28 cellular contexts compared by ENCODE assay signal in the genomic region with DNA sequence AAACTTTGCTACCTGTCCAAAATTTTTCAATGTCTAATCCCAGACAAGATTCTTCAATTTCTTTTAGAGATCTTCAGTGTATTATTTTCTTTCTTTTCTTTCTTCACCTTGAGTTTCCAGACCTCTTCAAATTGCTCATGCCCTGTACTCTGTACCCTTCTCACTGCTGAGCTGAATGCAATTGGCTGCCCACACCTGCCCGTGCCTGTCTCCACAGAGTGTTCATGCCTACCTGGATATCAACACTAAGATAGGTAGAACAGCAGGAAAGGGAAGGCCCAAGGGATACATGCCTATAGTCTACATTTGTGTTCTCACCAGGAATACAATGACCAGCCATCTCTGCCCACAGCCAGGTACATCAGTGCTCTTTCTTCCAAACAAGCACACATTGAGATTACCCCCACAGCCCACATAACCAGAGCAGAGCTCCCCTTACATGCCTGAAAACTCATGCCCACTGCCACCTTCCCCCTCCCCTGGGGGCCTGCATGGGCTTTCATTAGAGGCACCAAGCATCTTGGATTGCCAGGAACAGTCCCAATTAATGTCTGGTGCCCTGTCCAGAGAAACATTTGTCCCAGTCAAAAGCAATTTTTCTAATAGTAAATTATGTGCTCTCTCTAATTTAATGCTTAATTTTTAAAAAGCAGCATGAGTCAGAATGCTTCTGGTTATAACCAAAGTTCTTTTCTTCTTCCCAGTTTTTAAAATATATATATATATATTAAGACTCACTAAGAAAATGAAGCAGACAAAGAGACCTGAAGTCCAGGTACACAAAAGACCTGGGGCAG.
"Had no signal": no experiment of that assay in that cellular context is flagged by ENCODE, and none has a peak within 500 bp of the region (broad histone marks: within the 10 kb centered on the region; RNA-seq: fewer than 3 reads in every experiment).

No MANE protein-coding gene starts in this region.

- H3K4me1 ChIP-seq: ascending aorta had no signal

- H3K36me3 ChIP-seq: ascending aorta, cardiac muscle cell had no signal

- ATAC-seq: activated CD8-positive, alpha-beta T cell treated with anti-CD3 and anti-CD28 coated beads for 36 hours; activated naive CD8-positive, alpha-beta T cell treated with anti-CD3 and anti-CD28 coated beads, Interleukin-2, amount 50 U/mL, for 24 hours; activated T-cell treated with anti-CD3 and anti-CD28 coated beads, Interleukin-2, amount 50 U/mL, for 4 hours had no signal

- DNase-seq: activated B cell treated with CpG ODN at 0.5 μM for 24 hours; activated CD4-positive, alpha-beta memory T cell treated with anti-CD3 and anti-CD28 coated beads for 36 hours; activated CD4-positive, alpha-beta T cell treated with anti-CD3 and anti-CD28 coated beads for 4 hours; activated CD4-positive, alpha-beta T cell treated with anti-CD3 and anti-CD28 coated beads, Interleukin-2, amount 10 ng/mL, durations not matched to agents 24 days and 14 days; activated CD4-positive, alpha-beta T cell treated with anti-CD3 and anti-CD28 coated beads, Interleukin-2, amount 50 U/mL, for 1 hour; activated CD4-positive, alpha-beta T cell treated with anti-CD3 and anti-CD28 coated beads, Interleukin-2, amount 50 U/mL, for 4 hours; activated CD4-positive, CD25-positive, alpha-beta regulatory T cell treated with anti-CD3 and anti-CD28 coated beads, Interleukin-2, amount 50 U/mL, for 72 hours; activated CD8-positive, alpha-beta memory T cell treated with anti-CD3 and anti-CD28 coated beads, Interleukin-2, amount 50 U/mL, for 4 hours; activated CD8-positive, alpha-beta T cell treated with anti-CD3 and anti-CD28 coated beads for 36 hours; activated effector memory CD4-positive, alpha-beta T cell treated with Interleukin-2 at 50 U/mL for 16 hours; activated gamma-delta T cell; activated naive CD4-positive, alpha-beta T cell treated with anti-CD3 and anti-CD28 coated beads, Interleukin-2, amount 10 ng/mL, durations not matched to agents 7 days and 5 days; activated naive CD4-positive, alpha-beta T cell treated with Interleukin-2 at 50 U/mL for 16 hours; activated naive CD8-positive, alpha-beta T cell treated with anti-CD3 and anti-CD28 coated beads, Interleukin-2, amount 10 ng/mL, durations not matched to agents 7 days and 5 days; activated naive CD8-positive, alpha-beta T cell treated with anti-CD3 and anti-CD28 coated beads, Interleukin-2, amount 50 U/mL, for 24 hours; activated T-cell treated with anti-CD3 and anti-CD28 coated beads for 4 hours; activated T-cell treated with anti-CD3 and anti-CD28 coated beads, Interleukin-2, amount 50 U/mL, for 1 hour; activated T-cell treated with anti-CD3 and anti-CD28 coated beads, Interleukin-2, amount 50 U/mL, for 4 hours; amygdala; anterior cingulate cortex; caudate nucleus; cerebellar nuclear complex; T-helper 1 cell; T-helper 2 cell; T-helper 9 cell had no signal

- H3K4me3 ChIP-seq: ascending aorta, cardiac muscle cell had no signal

- H3K27ac ChIP-seq: ascending aorta, cardiac muscle cell, VCaP had no signal

- H3K9me3 ChIP-seq: ascending aorta had no signal

- H3K27me3 ChIP-seq: ascending aorta, cardiac muscle cell had no signal
